Comparison of ENCODE assay signal across 8 cellular contexts in genomic region chr15:82530606-82531379, GRCh38. TPM values are rescaled to one million over a fixed set of nuclear protein-coding genes. Genes with fewer than 3 reads are reported as not detected.
DNase-seq lines count a peak whose midpoint lies in the region; ATAC-seq and TF ChIP-seq lines count a peak whose summit lies in the region.

No MANE protein-coding gene starts in this region.

- no peak overlapping the region for H3K9ac ChIP-seq in parathyroid adenoma

- H3K4me1 ChIP-seq in BE2C (no peaks in the 10 kb centered on the region), parathyroid adenoma (no peaks in the 10 kb centered on the region), vagina (no peaks in the 10 kb centered on the region)

- TF ChIP-seq RAD21 in Ishikawa (IDR thresholded peaks at IDR 0.05; ENCODE audit: low read depth): peak; percentile 50

- no peaks in the 10 kb centered on the region for H3K9me3 ChIP-seq in BE2C
- no peaks in the 10 kb centered on the region for H3K9me3 ChIP-seq in parathyroid adenoma (ENCODE audit: control insufficient read depth, low read length)
- H3K9me3 ChIP-seq in vagina: no peaks in the 10 kb centered on the region

- H3K27me3 ChIP-seq in BE2C (no peaks in the 10 kb centered on the region), parathyroid adenoma (ENCODE audit: control insufficient read depth, insufficient read depth, low read length) (no peaks in the 10 kb centered on the region), vagina (no peaks in the 10 kb centered on the region)

- DNase-seq in BE2C: peak; percentile 80
- DNase-seq in activated T-cell treated with anti-CD3 and anti-CD28 coated beads, Interleukin-2, amount 50 U/mL, for 1 hour: peak; percentile 77
- peak; percentile 51 for DNase-seq in fibroblast of villous mesenchyme (ENCODE audit: low read depth)
- DNase-seq in vagina (ENCODE audit: extremely low spot score in 2 of 2): peak in 1 of 2 donors; percentile 86
- DNase-seq in NCI-H1417 (lab: John Stamatoyannopoulos, UW): no peak

- H2AFZ ChIP-seq in parathyroid adenoma: peak overlapping the region; percentile 79

- TF ChIP-seq POLR2A in vagina (IDR thresholded peaks at IDR 0.05): no peak

- peak; percentile 93 for ATAC-seq in GM21447 (IDR thresholded peaks at IDR 0.05; ENCODE audit: unreplicated experiment)

- peak overlapping the region; percentile 77 for H3K4me2 ChIP-seq in parathyroid adenoma (ENCODE audit: low read length)

- peak; percentile 77 for TF ChIP-seq CTCF in BE2C (IDR thresholded peaks at IDR 0.05; ENCODE audit: low read depth, low read length)
- peak; percentile 77 for TF ChIP-seq CTCF in fibroblast of villous mesenchyme (IDR thresholded peaks at IDR 0.05; ENCODE audit: insufficient read depth, low read depth, low read length)
- peak; percentile 73 for TF ChIP-seq CTCF in parathyroid adenoma (IDR thresholded peaks at IDR 0.05)
- TF ChIP-seq CTCF in vagina (IDR thresholded peaks at IDR 0.05): peak; percentile 67 to 76 (median 67)

- intact Hi-C loops in vagina (cut with DNase I): no loop called here

- no peak overlapping the region for H3K27ac ChIP-seq in parathyroid adenoma
- no peak overlapping the region for H3K27ac ChIP-seq in vagina

- H3K4me3 ChIP-seq in BE2C (ENCODE audit: low read depth, low read length): peak overlapping the region; percentile 44
- no peak overlapping the region for H3K4me3 ChIP-seq in fibroblast of villous mesenchyme (ENCODE audit: low read depth, low read length)
- peak overlapping the region; percentile 40 for H3K4me3 ChIP-seq in parathyroid adenoma (ENCODE audit: low read depth, low read length)
- H3K4me3 ChIP-seq in vagina: peak overlapping the region in 1 of 2 donors; percentile 36

- peaks cover 24% of the 10 kb centered on the region for H3K36me3 ChIP-seq in BE2C
- H3K36me3 ChIP-seq in parathyroid adenoma (ENCODE audit: control insufficient read depth, insufficient read depth, low read length): no peaks in the 10 kb centered on the region
- peaks cover 0 to 20% of the 10 kb centered on the region in 2 donors for H3K36me3 ChIP-seq in vagina

- TF ChIP-seq EP300 in Ishikawa (IDR thresholded peaks at IDR 0.05; ENCODE audit: borderline replicate concordance): no peak

- no peaks in the 10 kb centered on the region for H3K79me2 ChIP-seq in parathyroid adenoma

TF ChIP-seq in Ishikawa, 13 proteins besides CTCF, POLR2A, EP300 and RAD21:
- TF ChIP-seq ZBTB7A (IDR thresholded peaks at IDR 0.05; ENCODE audit: low read depth) (no peak), YY1 (IDR thresholded peaks at IDR 0.05; ENCODE audit: low read depth) (peak; percentile 35; the same call in 1 of the 2 replicates)

RNA-seq across cellular contexts. Expression of gene RPS17, which starts 9.5 kb away (rescaled TPM):
- 1,615 TPM for polyA plus RNA-seq in BE2C (2012; ENCODE audit: insufficient read depth, insufficient read length, low read depth)
- 1,123 and 1,371 TPM in 2 replicates for total RNA-seq in fibroblast of villous mesenchyme
- 1,829 TPM for total RNA-seq in vagina

Comparison
In these comparisons a context has a peak if more than half of its experiments do, and no peak if none do; other contexts are left out.
1. DNase-seq: peak in BE2C (single experiment), activated T-cell treated with anti-CD3 and anti-CD28 coated beads, Interleukin-2, amount 50 U/mL, for 1 hour (single experiment) and fibroblast of villous mesenchyme (single experiment); none in NCI-H1417 (0 of 3).
2. Peak in every context shown above with its lines, with median percentiles within 50 percentile points of each other: CTCF ChIP-seq.